8 cellular contexts compared by ENCODE assay signal in the genomic region with DNA sequence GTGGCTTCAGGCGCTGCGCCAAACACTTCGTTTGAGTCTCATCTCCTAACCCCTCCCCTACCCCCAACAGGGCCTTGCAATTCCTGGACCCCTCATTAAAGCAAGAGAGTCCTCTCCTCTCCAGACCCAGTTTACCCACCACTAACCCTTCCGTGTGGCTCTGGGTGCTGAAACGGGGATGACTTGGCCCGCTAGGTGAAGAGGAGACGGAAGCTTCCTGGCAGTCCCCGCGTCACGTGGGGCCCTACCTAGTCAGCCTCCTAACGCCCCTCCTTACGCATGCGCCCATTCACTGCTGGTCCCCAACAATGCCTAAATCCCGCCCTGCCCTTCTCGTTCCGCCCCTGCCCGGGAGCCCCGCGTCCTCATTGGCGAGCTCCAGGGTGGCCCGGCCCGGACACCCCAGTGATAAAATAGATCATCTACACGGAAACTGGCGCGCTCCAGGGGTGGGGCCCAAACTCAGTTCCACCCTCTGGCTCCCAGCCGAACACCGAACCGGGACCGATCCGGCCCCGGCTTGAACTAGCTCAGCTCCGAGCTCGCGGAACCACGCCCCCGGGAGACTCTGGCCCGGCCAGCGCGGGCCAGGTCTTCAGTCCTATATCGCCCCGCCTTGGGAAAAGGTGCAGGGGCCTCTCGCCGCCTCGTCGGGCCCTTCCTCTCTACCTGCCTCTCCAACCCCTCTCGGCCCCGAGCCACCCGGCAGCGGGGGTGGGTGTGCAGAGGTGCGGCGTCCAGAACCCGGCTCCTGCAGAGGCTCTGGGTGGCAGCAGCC. TPM values are rescaled to one million over a fixed set of nuclear protein-coding genes. Genes with fewer than 3 reads are reported as not detected.
A peak's percentile ranks its signal among the peaks of the same experiment; 100 is the strongest.
DNase-seq lines count a peak whose midpoint lies in the region; ATAC-seq and TF ChIP-seq lines count a peak whose summit lies in the region.

A gene with protein sequence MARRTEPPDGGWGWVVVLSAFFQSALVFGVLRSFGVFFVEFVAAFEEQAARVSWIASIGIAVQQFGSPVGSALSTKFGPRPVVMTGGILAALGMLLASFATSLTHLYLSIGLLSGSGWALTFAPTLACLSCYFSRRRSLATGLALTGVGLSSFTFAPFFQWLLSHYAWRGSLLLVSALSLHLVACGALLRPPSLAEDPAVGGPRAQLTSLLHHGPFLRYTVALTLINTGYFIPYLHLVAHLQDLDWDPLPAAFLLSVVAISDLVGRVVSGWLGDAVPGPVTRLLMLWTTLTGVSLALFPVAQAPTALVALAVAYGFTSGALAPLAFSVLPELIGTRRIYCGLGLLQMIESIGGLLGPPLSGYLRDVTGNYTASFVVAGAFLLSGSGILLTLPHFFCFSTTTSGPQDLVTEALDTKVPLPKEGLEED (plus strand): TSS at position 425 of the 778 bp plus-strand sequence. CDS start 368 bp downstream, outside the sequence.

- H3K4me3 Mint-ChIP-seq in activated B cell treated with CpG ODN at 0.5 μM for 24 hours: peak within 1 kb of the TSS; percentile 94

- TF ChIP-seq CTCF in activated B cell treated with CpG ODN at 0.5 μM for 24 hours (IDR thresholded peaks at IDR 0.05): no peak
- no peak for TF ChIP-seq CTCF in smooth muscle cell (IDR thresholded peaks at IDR 0.05; ENCODE audit: borderline replicate concordance, insufficient read depth, poor library complexity, severe bottlenecking)

- H3K27ac ChIP-seq in caudate nucleus (ENCODE audit: low read depth, low read length) (peak within 1 kb of the TSS; percentile 88), smooth muscle cell (ENCODE audit: low read depth) (peak within 1 kb of the TSS; percentile 43)

- H3K4me3 ChIP-seq in smooth muscle cell: peak within 1 kb of the TSS; percentile 68

- H3K4me2 ChIP-seq in smooth muscle cell: peak within 1 kb of the TSS; percentile 94

- H3K27me3 ChIP-seq in smooth muscle cell (ENCODE audit: low read depth): no peaks in the 10 kb centered on the region

- peak; percentile 96 for TF ChIP-seq POLR2A in GM18951 (IDR thresholded peaks at IDR 0.05; ENCODE audit: extremely low read depth, insufficient read depth, insufficient read length)

- peak within 1 kb of the TSS; percentile 98 for H3K27ac Mint-ChIP-seq in activated B cell treated with CpG ODN at 0.5 μM for 24 hours

- H3K4me1 ChIP-seq in smooth muscle cell (ENCODE audit: low read depth): peaks cover 4% of the 10 kb centered on the region

- in situ Hi-C loops in GM18951 (cut with MboI; ENCODE audit: low sequenced_read_pairs, unreplicated experiment): no loop called here

- peaks cover 42% of the 10 kb centered on the region for H3K4me1 Mint-ChIP-seq in activated B cell treated with CpG ODN at 0.5 μM for 24 hours

- H3K79me2 ChIP-seq in smooth muscle cell (ENCODE audit: low read depth): no peaks in the 10 kb centered on the region

- peak within 1 kb of the TSS; percentile 74 for H2AFZ ChIP-seq in smooth muscle cell (ENCODE audit: low read depth)

- ATAC-seq in HG03175 (IDR thresholded peaks at IDR 0.05; ENCODE audit: unreplicated experiment) (peak; percentile 86), activated B cell treated with CpG ODN at 0.5 μM for 24 hours (ENCODE audit: low read depth) (peak; percentile 95)

- H3K9me3 Mint-ChIP-seq in activated B cell treated with CpG ODN at 0.5 μM for 24 hours: no peaks in the 10 kb centered on the region

- H3F3A ChIP-seq in smooth muscle cell (ENCODE audit: low read depth): peaks cover 4% of the 10 kb centered on the region

- H3K36me3 ChIP-seq in smooth muscle cell (ENCODE audit: low read depth): no peaks in the 10 kb centered on the region

- DNase-seq in AG08396 (ENCODE audit: low spot score) (peak; percentile 99), NCI-H2227 treated with DMSO at 0.1 percent for 48 hours (lab: John Stamatoyannopoulos, UW) (peak; percentile 82), activated B cell treated with CpG ODN at 0.5 μM for 24 hours (peak; percentile 92), caudate nucleus (lab: John Stamatoyannopoulos, UW) (peak in 60 of 61 donors; percentile 37 to 97 (median 89)), iPS-NIHi7 (ENCODE audit: extremely low spot score) (peak; percentile 98), smooth muscle cell (lab: John Stamatoyannopoulos, UW; ENCODE audit: unreplicated experiment) (peak; percentile 74)

- WGBS in smooth muscle cell (ENCODE audit: low lambda C conversion rate): 3% methylated on average over 50 of the region's 52 CpGs

- no peaks in the 10 kb centered on the region for H3K27me3 Mint-ChIP-seq in activated B cell treated with CpG ODN at 0.5 μM for 24 hours

- POLR2A ChIA-PET in activated B cell treated with CpG ODN at 0.5 μM for 24 hours (lab: Charles Lee): interaction anchor here (0.6 to 3.9 kb wide), 30 partner anchors 8 to 1212 kb away, joined by 3 to 112 read pairs (median 4); partner anchors contain the start of genes ACADVL, BCL6B, CTC1 and CTDNEP1

- H3K36me3 Mint-ChIP-seq in activated B cell treated with CpG ODN at 0.5 μM for 24 hours (ENCODE audit: low read depth): peaks cover 8% of the 10 kb centered on the region

- no peaks in the 10 kb centered on the region for H4K20me1 ChIP-seq in smooth muscle cell (ENCODE audit: low read depth)

- peak within 1 kb of the TSS; percentile 19 for H3K9ac ChIP-seq in smooth muscle cell (ENCODE audit: low read depth)

- no peaks in the 10 kb centered on the region for H3K9me3 ChIP-seq in smooth muscle cell (replicated peaks; ENCODE audit: low read depth)

- intact Hi-C loops in activated B cell treated with CpG ODN at 0.5 μM for 24 hours (cut with micrococcal nuclease): loop anchor here (1.0 kb wide), 3 partner anchors 8 to 21 kb away; a partner anchor contains a TSS

- CTCF ChIA-PET in activated B cell treated with CpG ODN at 0.5 μM for 24 hours (lab: Charles Lee): interaction anchor here (1.0 to 1.2 kb wide), 7 partner anchors 10 to 125 kb away, joined by 3 to 12 read pairs (median 4); no protein-coding TSS in a partner anchor

RNA-seq across cellular contexts. Expression of the gene that starts here (rescaled TPM):
- total RNA-seq in activated B cell treated with CpG ODN at 0.5 μM for 24 hours (10.4 and 11.8 TPM in 2 replicates), smooth muscle cell (2.0 and 2.7 TPM in 2 replicates)
- polyA plus RNA-seq in smooth muscle cell: 3.5 TPM in 2 replicates

Comparison
In these comparisons a context has a peak if more than half of its experiments do, and no peak if none do; other contexts are left out.
1. Peak in every context shown above with its lines: DNase-seq, ATAC-seq, H3K4me3 ChIP-seq and H3K27ac ChIP-seq.